Comparison of ENCODE assay signal across 14 cellular contexts in genomic region chr4:169826634-169827187, GRCh38.
A peak's percentile ranks its signal among the peaks of the same experiment; 100 is the strongest.
DNase-seq lines count a peak whose midpoint lies in the region; ATAC-seq and TF ChIP-seq lines count a peak whose summit lies in the region.
"Had no signal": no experiment of that assay in that cellular context is flagged by ENCODE, and none has a peak within 500 bp of the region (broad histone marks: within the 10 kb centered on the region; RNA-seq: fewer than 3 reads in every experiment).

No MANE protein-coding gene starts in this region.

- TF ChIP-seq CTCF in right atrium auricular region (IDR thresholded peaks at IDR 0.05) (no peak), thyroid gland (IDR thresholded peaks at IDR 0.05) (no peak)

- H3K36me3 ChIP-seq in right atrium auricular region, result no peaks in the 10 kb centered on the region
- no peaks in the 10 kb centered on the region for H3K36me3 ChIP-seq in thyroid gland

- ATAC-seq in left ventricle myocardium superior (peak; percentile 51), GM19351 (IDR thresholded peaks at IDR 0.05; ENCODE audit: unreplicated experiment) (peak; percentile 83), HG03442 (IDR thresholded peaks at IDR 0.05; ENCODE audit: unreplicated experiment) (peak; percentile 61)

- no peak overlapping the region for H3K27ac ChIP-seq in right atrium auricular region
- H3K27ac ChIP-seq in thyroid gland, result no peak overlapping the region
- H3K27ac ChIP-seq: C4-2B had no signal

- TF ChIP-seq POLR2A in thyroid gland (IDR thresholded peaks at IDR 0.05), result no peak

- H3K9me3 ChIP-seq in right atrium auricular region (no peaks in the 10 kb centered on the region), thyroid gland (no peaks in the 10 kb centered on the region)

- 36 to 45% methylated on average over 6 of the region's 6 CpGs for WGBS in thyroid gland, 2 donors

- no peaks in the 10 kb centered on the region for H3K4me1 ChIP-seq in right atrium auricular region
- H3K4me1 ChIP-seq in thyroid gland, result no peaks in the 10 kb centered on the region

- intact Hi-C loops in left ventricle myocardium superior (cut with micrococcal nuclease) (no loop called here), thyroid gland (cut with DNase I) (no loop called here)

- H3K4me3 ChIP-seq in right atrium auricular region (no peak overlapping the region), thyroid gland (replicated peaks in 1 of 3) (no peak overlapping the region)

- DNase-seq in left ventricle myocardium superior (no peak), right atrium auricular region (ENCODE audit: low spot score) (no peak), thyroid gland (peak; percentile 51 to 52), NCI-H187 treated with DMSO at 0.1 percent for 48 hours (lab: John Stamatoyannopoulos, UW) (no peak), hypothalamus (lab: John Stamatoyannopoulos, UW) (no peak), SHP77 (lab: John Stamatoyannopoulos, UW) (no peak)
- DNase-seq: CD4-positive, alpha-beta memory T cell; GF-D8; GOT3; H9; KG1 had no signal

- H3K27me3 ChIP-seq in right atrium auricular region, result no peaks in the 10 kb centered on the region
- no peaks in the 10 kb centered on the region for H3K27me3 ChIP-seq in thyroid gland

Comparison
In these comparisons a context has a peak if more than half of its experiments do, and no peak if none do; other contexts are left out.
1. DNase-seq: peak in thyroid gland (2 of 2); none in left ventricle myocardium superior (single experiment), right atrium auricular region (single experiment), NCI-H187 treated with DMSO at 0.1 percent for 48 hours (single experiment), hypothalamus (0 of 51) and SHP77 (0 of 2).
2. Peak in every context shown above with its lines, with median percentiles within 50 percentile points of each other: ATAC-seq.